In genomic region chr16:68286153-68287074, GRCh38 we compare ENCODE assay signal across 1 cellular context.
TF ChIP-seq lines count a peak whose summit lies in the region.

No MANE protein-coding gene starts in this region.

TF ChIP-seq in K562, 482 proteins besides CTCF, POLR2A, EP300 and RAD21:
- TF ChIP-seq BCOR (IDR thresholded peaks at IDR 0.05) = peak; percentile 51
- no peak for TF ChIP-seq HOXB6 (CRISPR knock-in tag; IDR thresholded peaks at IDR 0.05; ENCODE audit: borderline replicate concordance)
- TF ChIP-seq PURB (CRISPR knock-in tag; IDR thresholded peaks at IDR 0.05; ENCODE audit: low read depth) = no peak
- TF ChIP-seq POLR2B (IDR thresholded peaks at IDR 0.05; ENCODE audit: low read depth, partially characterized antibody) = peak; percentile 30
- TF ChIP-seq E2F5 (CRISPR knock-in tag; IDR thresholded peaks at IDR 0.05) = no peak
- TF ChIP-seq KAT8 (IDR thresholded peaks at IDR 0.05; ENCODE audit: low read depth) = no peak
- TF ChIP-seq MBD2 (IDR thresholded peaks at IDR 0.05; ENCODE audit: borderline replicate concordance, low read depth) = no peak
- TF ChIP-seq SPI1 (IDR thresholded peaks at IDR 0.05; ENCODE audit: borderline replicate concordance, low read depth, low read length) = peak; percentile 84
- TF ChIP-seq JUNB (CRISPR knock-in tag; conservative IDR thresholded peaks at IDR 0.05) = no peak
- TF ChIP-seq ZFPM2 (CRISPR knock-in tag; IDR thresholded peaks at IDR 0.05) = no peak
- peak; percentile 79 for TF ChIP-seq RBM25 (IDR thresholded peaks at IDR 0.05; ENCODE audit: low read depth, low read length, severe bottlenecking)
